8 cellular contexts compared by ENCODE assay signal in genomic region chr11:116787786-116788486, GRCh38. TPM values are rescaled to one million over a fixed set of nuclear protein-coding genes. Genes with fewer than 3 reads are reported as not detected.
DNase-seq lines count a peak whose midpoint lies in the region; ATAC-seq, FAIRE-seq and TF ChIP-seq lines count a peak whose summit lies in the region.

Gene ZPR1 (minus strand): TSS chr11:116788023. CDS start chr11:116787990, 33 bp downstream.

- FAIRE-seq in frontal cortex (lab: Jason Lieb, UNC) = no peak

- peak within 1 kb of the TSS; percentile 72 for H2AFZ ChIP-seq in neuron (ENCODE audit: low read depth, low read length)

- H3K4me1 ChIP-seq in DOHH2 (ENCODE audit: control insufficient read depth, low read length) = peaks cover 21% of the 10 kb centered on the region
- H3K4me1 ChIP-seq in neuron (ENCODE audit: insufficient read depth, low read length) = peaks cover 15% of the 10 kb centered on the region
- H3K4me1 ChIP-seq in subcutaneous abdominal adipose tissue (ENCODE audit: control insufficient read depth in 5 of 5, insufficient read depth in 5 of 5, low read length in 5 of 5) = peaks cover 11 to 42% (median 36%) of the 10 kb centered on the region in 5 donors

- no peak for TF ChIP-seq CTCF in DOHH2 (IDR thresholded peaks at IDR 0.05; ENCODE audit: low read depth, low read length, poor library complexity, severe bottlenecking)

- H3K9ac ChIP-seq in subcutaneous abdominal adipose tissue (ENCODE audit: low read length in 5 of 5) = peak within 1 kb of the TSS; percentile 85 to 94 (median 88)

- H3F3A ChIP-seq in DOHH2 (ENCODE audit: control insufficient read depth, insufficient read depth) = no peaks in the 10 kb centered on the region

- peak; percentile 82 for ATAC-seq in GM21825 (IDR thresholded peaks at IDR 0.05; ENCODE audit: unreplicated experiment)

- peak; percentile 66 for DNase-seq in LHCN-M2 (ENCODE audit: low read depth)
- peak; percentile 24 for DNase-seq in SK-N-DZ (ENCODE audit: low spot score)
- DNase-seq in activated naive CD4-positive, alpha-beta T cell (lab: John Stamatoyannopoulos, UW) = peak; percentile 43 to 79 (median 64)
- DNase-seq in frontal cortex (ENCODE audit: low spot score in 2 of 2) = peak; percentile 91 to 94

- H3K36me3 ChIP-seq in DOHH2 (ENCODE audit: control insufficient read depth, low read length) = peaks cover 48% of the 10 kb centered on the region
- peaks cover 39% of the 10 kb centered on the region for H3K36me3 ChIP-seq in neuron (ENCODE audit: insufficient read depth, low read length)
- H3K36me3 ChIP-seq in subcutaneous abdominal adipose tissue (ENCODE audit: control insufficient read depth in 5 of 5, insufficient read depth in 5 of 5, low read length in 5 of 5) = peaks cover 9 to 36% (median 31%) of the 10 kb centered on the region in 5 donors

- no peaks in the 10 kb centered on the region for H4K20me1 ChIP-seq in DOHH2 (ENCODE audit: control insufficient read depth, insufficient read depth, low read depth, low read length)

- H3K4me3 ChIP-seq in DOHH2 (ENCODE audit: low read length) = peak within 1 kb of the TSS; percentile 95
- peak within 1 kb of the TSS; percentile 69 for H3K4me3 ChIP-seq in neuron (ENCODE audit: low read length)
- H3K4me3 ChIP-seq in subcutaneous abdominal adipose tissue (ENCODE audit: low read depth in 1 of 5, low read length in 5 of 5) = peak within 1 kb of the TSS; percentile 76 to 93 (median 84)

- H3K4me2 ChIP-seq in DOHH2 (ENCODE audit: low read length) = peak within 1 kb of the TSS; percentile 77

- peaks cover 28% of the 10 kb centered on the region for H3K79me2 ChIP-seq in DOHH2 (ENCODE audit: control insufficient read depth, low read length)

- H3K27me3 ChIP-seq in DOHH2 (ENCODE audit: control insufficient read depth, low read length) (no peaks in the 10 kb centered on the region), neuron (ENCODE audit: insufficient read depth, low read length) (no peaks in the 10 kb centered on the region), subcutaneous abdominal adipose tissue (ENCODE audit: control insufficient read depth in 5 of 5, insufficient read depth in 4 of 5, low read length in 5 of 5) (no peaks in the 10 kb centered on the region)

- H3K9me2 ChIP-seq in DOHH2 (replicated peaks; ENCODE audit: control insufficient read depth, low read length) = no peaks in the 10 kb centered on the region

- H3K9me3 ChIP-seq in DOHH2 (ENCODE audit: control insufficient read depth, insufficient read depth, low read length) (no peaks in the 10 kb centered on the region), neuron (ENCODE audit: low read length) (no peaks in the 10 kb centered on the region), subcutaneous abdominal adipose tissue (ENCODE audit: control insufficient read depth in 5 of 5, low read length in 5 of 5) (no peaks in the 10 kb centered on the region)

- H3K27ac ChIP-seq in DOHH2 (ENCODE audit: low read depth, low read length) (no peak within 1 kb of the TSS), subcutaneous abdominal adipose tissue (ENCODE audit: low read depth, low read length) (peak within 1 kb of the TSS; percentile 80)

RNA-seq across cellular contexts. Expression of gene ZPR1, which starts in this region (rescaled TPM):
- total RNA-seq in LHCN-M2 (2014; rRNA removed) = 67.5 and 78.7 TPM in 2 replicates
- polyA plus RNA-seq in LHCN-M2 (2012) = 43.9 TPM
- 25.6 and 33.1 TPM in 2 replicates for polyA plus RNA-seq in SK-N-DZ (2014; cell fraction: cytosol; rRNA removed)
- polyA plus RNA-seq in SK-N-DZ (2014; cell fraction: nucleus; rRNA removed) = 18.4 and 27.2 TPM in 2 replicates
- 55.8 TPM for total RNA-seq in frontal cortex

Comparison
In these comparisons a context has a peak if more than half of its experiments do, and no peak if none do; other contexts are left out.
1. DNase-seq: peak in every context shown above with its lines; median percentile 92 in frontal cortex; 66 in LHCN-M2; 64 in activated naive CD4-positive, alpha-beta T cell; 24 in SK-N-DZ.